ENCODE assay signal across 13 cellular contexts in genomic region chr3:50249459-50249858, GRCh38. TPM values are rescaled to one million over a fixed set of nuclear protein-coding genes. Genes with fewer than 3 reads are reported as not detected.
A peak's percentile ranks its signal among the peaks of the same experiment; 100 is the strongest.
DNase-seq lines count a peak whose midpoint lies in the region; ATAC-seq and TF ChIP-seq lines count a peak whose summit lies in the region.
"Had no signal": no experiment of that assay in that cellular context is flagged by ENCODE, and none has a peak within 500 bp of the region (broad histone marks: within the 10 kb centered on the region; RNA-seq: fewer than 3 reads in every experiment).

No MANE protein-coding gene starts in this region.

- no peaks in the 10 kb centered on the region; the same call in 1 of the 2 replicates for H3K9me3 ChIP-seq in AG04450 (ENCODE audit: control insufficient read depth, insufficient read depth, low read length)
- H3K9me3 ChIP-seq in PC-3 (ENCODE audit: low read length) = no peaks in the 10 kb centered on the region
- no peaks in the 10 kb centered on the region for H3K9me3 ChIP-seq in trophoblast cell (ENCODE audit: insufficient read depth, low read depth, low read length)
- H3K9me3 ChIP-seq: BE2C had no signal

- no peak overlapping the region for H2AFZ ChIP-seq in PC-3 (ENCODE audit: low read length)
- no peak overlapping the region for H2AFZ ChIP-seq in trophoblast cell (ENCODE audit: insufficient read depth, low read length, poor library complexity)

- H3K79me2 ChIP-seq in PC-3 (ENCODE audit: low read length) (peaks cover 80% of the 10 kb centered on the region), trophoblast cell (ENCODE audit: control insufficient read depth, insufficient read depth, low read length, poor library complexity) (peaks cover 9% of the 10 kb centered on the region)

- H2AK5ac ChIP-seq in trophoblast cell (ENCODE audit: low read length) = no peak overlapping the region

- H3K27ac ChIP-seq in AG04450 (ENCODE audit: low read depth, low read length) (peak overlapping the region; percentile 11), PC-3 (ENCODE audit: low read length) (peak overlapping the region; percentile 78; the same call in 1 of the 2 replicates), epithelial cell of prostate (peak overlapping the region; percentile 95), trophoblast cell (ENCODE audit: low read depth, low read length) (no peak overlapping the region)

- H3K9ac ChIP-seq in PC-3 (ENCODE audit: low read length) = no peak overlapping the region
- peak overlapping the region; percentile 18 for H3K9ac ChIP-seq in trophoblast cell (ENCODE audit: low read length)

- intact Hi-C loops in PC-3 (cut with micrococcal nuclease) = no loop called here

- H3K4me3 ChIP-seq in AG04450 (ENCODE audit: low read depth, low read length) = no peak overlapping the region
- H3K4me3 ChIP-seq in PC-3 (ENCODE audit: low read length) = no peak overlapping the region
- no peak overlapping the region for H3K4me3 ChIP-seq in trophoblast cell (ENCODE audit: low read depth, low read length)

- peaks cover 13% of the 10 kb centered on the region for H3K79me1 ChIP-seq in trophoblast cell (ENCODE audit: low read length)

- H4K91ac ChIP-seq in trophoblast cell (ENCODE audit: low read depth, low read length) = no peak overlapping the region

- POLR2A ChIA-PET in AG04450 (lab: Yijun Ruan, JAX) (interaction anchor here (3.4 kb wide), 1 partner anchor 14 kb away, joined by 10 read pairs; no protein-coding TSS in a partner anchor), PC-3 (lab: Charles Lee; ENCODE audit: unreplicated experiment) (no interaction called here)

- no peak overlapping the region for H3K4me2 ChIP-seq in PC-3 (ENCODE audit: low read length)
- H3K4me2 ChIP-seq in trophoblast cell (ENCODE audit: low read length) = no peak overlapping the region

- no peak for TF ChIP-seq CTCF in AG04450 (IDR thresholded peaks at IDR 0.05; ENCODE audit: low read depth, low read length)
- TF ChIP-seq CTCF in PC-3 (conservative IDR thresholded peaks at IDR 0.05; ENCODE audit: low read depth, low read length) = no peak

- no peak overlapping the region for H2BK12ac ChIP-seq in trophoblast cell (ENCODE audit: low read length)

- ATAC-seq in PC-3 (no peak), HG03342 (IDR thresholded peaks at IDR 0.05; ENCODE audit: unreplicated experiment) (no peak)

- H3K36me3 ChIP-seq in PC-3 (ENCODE audit: low read depth, low read length) (peaks cover 4% of the 10 kb centered on the region; the same call in 1 of the 2 replicates), trophoblast cell (ENCODE audit: control insufficient read depth in 1 of 2, insufficient read depth in 2 of 2, low read length in 2 of 2) (peaks cover 29 to 52% of the 10 kb centered on the region in 2 experiments)
- H3K36me3 ChIP-seq: BE2C had no signal

- H3K27me3 ChIP-seq in AG04450 (ENCODE audit: control insufficient read depth, insufficient read depth, low read length) (no peaks in the 10 kb centered on the region), PC-3 (ENCODE audit: low read length) (no peaks in the 10 kb centered on the region), trophoblast cell (ENCODE audit: insufficient read depth, low read length) (no peaks in the 10 kb centered on the region)
- H3K27me3 ChIP-seq: BE2C had no signal

- no peak overlapping the region for H4K8ac ChIP-seq in trophoblast cell (ENCODE audit: low read depth, low read length)

- 0 out of 2 replicates have a peak, but pooled peaks cover 7% of the 10 kb centered on the region for H4K20me1 ChIP-seq in PC-3 (ENCODE audit: low read length)

- WGBS in trophoblast cell (ENCODE audit: extremely low coverage, insufficient coverage, insufficient read length) = no CpG with 5 or more reads among the region's 5 CpGs

- BruUV-seq in PC-3 (replicated peaks; lab: Mats Ljungman, UMichigan) = no TSS peak

- no peak overlapping the region for H3K23ac ChIP-seq in trophoblast cell (ENCODE audit: low read length)

- peaks cover 59% of the 10 kb centered on the region for H3K4me1 ChIP-seq in PC-3 (ENCODE audit: insufficient read depth, low read length)
- H3K4me1 ChIP-seq in trophoblast cell (ENCODE audit: control insufficient read depth in 1 of 2, insufficient read depth in 2 of 2, low read length in 2 of 2) = peaks cover 16 to 32% of the 10 kb centered on the region in 2 experiments

- H2BK5ac ChIP-seq in trophoblast cell (ENCODE audit: low read depth, low read length, poor library complexity) = no peak overlapping the region

- no peak overlapping the region for H2BK120ac ChIP-seq in trophoblast cell (ENCODE audit: insufficient read depth, low read length, poor library complexity)

- no peak overlapping the region for H3K14ac ChIP-seq in trophoblast cell (ENCODE audit: low read length)

- CTCF ChIA-PET in AG04450 (lab: Charles Lee) (interaction anchor here (1.2 to 4.2 kb wide), 2 partner anchors 10 to 55 kb away, joined by 3 to 31 read pairs; no protein-coding TSS in a partner anchor), PC-3 (lab: Charles Lee) (no interaction called here)

- H4K12ac ChIP-seq in trophoblast cell (ENCODE audit: low read depth, low read length) = no peak overlapping the region

- H3K4ac ChIP-seq in trophoblast cell (ENCODE audit: low read depth, low read length) = no peak overlapping the region

- H3K9me2 ChIP-seq in PC-3 (replicated peaks; ENCODE audit: low read length) = no peaks in the 10 kb centered on the region

- DNase-seq in AG04450 (ENCODE audit: low read depth, low spot score) = no peak
- no peak for DNase-seq in PC-3
- DNase-seq in epithelial cell of prostate (ENCODE audit: low read depth, low spot score) = no peak
- DNase-seq in trophoblast cell = no peak
- DNase-seq in NCI-H1417 treated with DMSO at 0.1 percent for 48 hours (lab: John Stamatoyannopoulos, UW) = no peak
- no peak for DNase-seq in DMS79 (lab: John Stamatoyannopoulos, UW)
- DNase-seq in Ammon's horn (ENCODE audit: low spot score) = no peak
- DNase-seq: activated gamma-delta T cell, BE2C, NCI-H1105 treated with DMSO at 0.1 percent for 48 hours, nephron progenitor cell had no signal

- peak overlapping the region; percentile 16 for H3K18ac ChIP-seq in trophoblast cell (ENCODE audit: low read length)

- peaks cover 5% of the 10 kb centered on the region for H3F3A ChIP-seq in PC-3 (ENCODE audit: low read length, unreplicated experiment)

RNA-seq across cellular contexts. Expression of gene GNAI2, which starts 13.5 kb away (rescaled TPM):
- polyA plus RNA-seq in AG04450 (2011; rRNA removed) = 603 and 661 TPM in 2 replicates
- polyA minus RNA-seq in AG04450 (2011; rRNA and poly(A)+ RNA removed) = 528 and 617 TPM in 2 replicates
- total RNA-seq in PC-3 (2014; rRNA removed) = 221 and 254 TPM in 2 replicates
- 191 and 192 TPM in 2 replicates for polyA plus RNA-seq in trophoblast cell (2013)

RNA-seq across cellular contexts. Expression of gene SEMA3B, which starts 19.5 kb away (rescaled TPM):
- polyA plus RNA-seq in AG04450 (2011; rRNA removed) = 22.0 and 24.7 TPM in 2 replicates
- polyA minus RNA-seq in AG04450 (2011; rRNA and poly(A)+ RNA removed) = 9.9 and 14.3 TPM in 2 replicates
- 40.1 and 63.9 TPM in 2 replicates for total RNA-seq in PC-3 (2014; rRNA removed)
- polyA plus RNA-seq in trophoblast cell (2013) = 1.8 and 2.0 TPM in 2 replicates

RNA-seq across cellular contexts. Expression of gene LSMEM2, which starts 29.4 kb away (rescaled TPM):
- not detected in 2 replicates for polyA plus RNA-seq in AG04450 (2011; rRNA removed)
- not detected in 2 replicates for polyA minus RNA-seq in AG04450 (2011; rRNA and poly(A)+ RNA removed)
- not detected in 2 replicates for total RNA-seq in PC-3 (2014; rRNA removed)
- polyA plus RNA-seq in trophoblast cell (2013) = 0.06 and 0.08 TPM in 2 replicates
- total RNA-seq: RPMI7951 had no signal

RNA-seq across cellular contexts. Expression of gene IFRD2, which starts 42.8 kb away (rescaled TPM):
- 19.3 and 20.6 TPM in 2 replicates for polyA plus RNA-seq in AG04450 (2011; rRNA removed)
- 12.0 and 12.7 TPM in 2 replicates for polyA minus RNA-seq in AG04450 (2011; rRNA and poly(A)+ RNA removed)
- 223 and 300 TPM in 2 replicates for total RNA-seq in PC-3 (2014; rRNA removed)
- polyA plus RNA-seq in trophoblast cell (2013) = 36.9 and 37.3 TPM in 2 replicates

RNA-seq across cellular contexts. Expression of gene SLC38A3, which starts 44.4 kb away (rescaled TPM):
- polyA plus RNA-seq in AG04450 (2011; rRNA removed) = 0.06 and 0.11 TPM in 2 replicates
- not detected in 2 replicates for polyA minus RNA-seq in AG04450 (2011; rRNA and poly(A)+ RNA removed)
- total RNA-seq in PC-3 (2014; rRNA removed) = 0.17 and 3.3 TPM in 2 replicates
- 85.8 and 92.3 TPM in 2 replicates for polyA plus RNA-seq in trophoblast cell (2013)
- total RNA-seq: RPMI7951 had no signal
